In the genomic region with DNA sequence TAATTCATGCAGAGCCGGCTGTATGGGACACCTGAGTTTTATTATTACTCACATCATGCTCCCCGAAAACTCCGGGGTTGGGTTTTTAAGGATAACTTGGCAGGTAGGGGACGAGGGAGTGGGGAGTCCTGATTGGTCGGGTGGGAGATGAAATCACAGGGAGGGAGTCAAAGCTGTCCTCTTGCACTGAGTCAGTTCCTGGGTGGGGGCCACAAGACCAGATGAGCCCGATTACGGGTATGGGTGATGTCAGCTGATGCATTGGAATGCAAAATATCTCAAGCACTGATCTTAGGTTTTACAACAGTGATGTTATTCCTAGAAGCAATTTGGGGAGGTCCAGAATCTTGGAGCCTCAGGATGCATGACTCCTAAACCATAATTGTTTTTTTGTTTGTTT, we compare ENCODE assay signal across 1 cellular context.
TF ChIP-seq lines count a peak whose summit lies in the region.

No MANE protein-coding gene starts in this region.

TF ChIP-seq in HepG2, 621 proteins besides CTCF, POLR2A, EP300 and RAD21:
- TF ChIP-seq, protein P1, sequence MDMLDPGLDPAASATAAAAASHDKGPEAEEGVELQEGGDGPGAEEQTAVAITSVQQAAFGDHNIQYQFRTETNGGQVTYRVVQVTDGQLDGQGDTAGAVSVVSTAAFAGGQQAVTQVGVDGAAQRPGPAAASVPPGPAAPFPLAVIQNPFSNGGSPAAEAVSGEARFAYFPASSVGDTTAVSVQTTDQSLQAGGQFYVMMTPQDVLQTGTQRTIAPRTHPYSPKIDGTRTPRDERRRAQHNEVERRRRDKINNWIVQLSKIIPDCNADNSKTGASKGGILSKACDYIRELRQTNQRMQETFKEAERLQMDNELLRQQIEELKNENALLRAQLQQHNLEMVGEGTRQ (IDR thresholded peaks at IDR 0.05; ENCODE audit: low read depth, low read length): no peak
- TF ChIP-seq, protein P1 (CRISPR knock-in tag; IDR thresholded peaks at IDR 0.05; ENCODE audit: borderline replicate concordance): peak; percentile 11; the same call in 1 of the 2 replicates
- TF ChIP-seq KDM5A (IDR thresholded peaks at IDR 0.05; ENCODE audit: borderline replicate concordance, low read length) (0 out of 2 replicates have a peak, but pooled peaks have one; percentile 1), POLR2G (IDR thresholded peaks at IDR 0.05; ENCODE audit: low read depth, low read length) (0 out of 2 replicates have a peak, but pooled peaks have one; percentile 28), ZNF121 (CRISPR knock-in tag; IDR thresholded peaks at IDR 0.05) (0 out of 2 replicates have a peak, but pooled peaks have one; percentile 11), ASH2L (IDR thresholded peaks at IDR 0.05; ENCODE audit: insufficient read length, low read depth, low read length) (no peak)
- TF ChIP-seq, protein P2, sequence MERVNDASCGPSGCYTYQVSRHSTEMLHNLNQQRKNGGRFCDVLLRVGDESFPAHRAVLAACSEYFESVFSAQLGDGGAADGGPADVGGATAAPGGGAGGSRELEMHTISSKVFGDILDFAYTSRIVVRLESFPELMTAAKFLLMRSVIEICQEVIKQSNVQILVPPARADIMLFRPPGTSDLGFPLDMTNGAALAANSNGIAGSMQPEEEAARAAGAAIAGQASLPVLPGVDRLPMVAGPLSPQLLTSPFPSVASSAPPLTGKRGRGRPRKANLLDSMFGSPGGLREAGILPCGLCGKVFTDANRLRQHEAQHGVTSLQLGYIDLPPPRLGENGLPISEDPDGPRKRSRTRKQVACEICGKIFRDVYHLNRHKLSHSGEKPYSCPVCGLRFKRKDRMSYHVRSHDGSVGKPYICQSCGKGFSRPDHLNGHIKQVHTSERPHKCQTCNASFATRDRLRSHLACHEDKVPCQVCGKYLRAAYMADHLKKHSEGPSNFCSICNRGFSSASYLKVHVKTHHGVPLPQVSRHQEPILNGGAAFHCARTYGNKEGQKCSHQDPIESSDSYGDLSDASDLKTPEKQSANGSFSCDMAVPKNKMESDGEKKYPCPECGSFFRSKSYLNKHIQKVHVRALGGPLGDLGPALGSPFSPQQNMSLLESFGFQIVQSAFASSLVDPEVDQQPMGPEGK (CRISPR knock-in tag; IDR thresholded peaks at IDR 0.05): peak; percentile 16; the same call in 1 of the 2 replicates
